11 cellular contexts compared by ENCODE assay signal in genomic region chr1:27350673-27351540, GRCh38. TPM values are rescaled to one million over a fixed set of nuclear protein-coding genes. Genes with fewer than 3 reads are reported as not detected.
DNase-seq lines count a peak whose midpoint lies in the region; ATAC-seq, FAIRE-seq and TF ChIP-seq lines count a peak whose summit lies in the region.
"Had no signal": no experiment of that assay in that cellular context is flagged by ENCODE, and none has a peak within 500 bp of the region (broad histone marks: within the 10 kb centered on the region; RNA-seq: fewer than 3 reads in every experiment).

No MANE protein-coding gene starts in this region.

- no peak for TF ChIP-seq RAD21 in HCT116 (IDR thresholded peaks at IDR 0.05; ENCODE audit: low read depth)

- H3K4me3 Mint-ChIP-seq in stimulated activated memory B cell treated with anti-CD40 and anti-IgM and Interleukin-4, amounts not matched to agents 10 μg/mL and 1 μg/mL and 100 μg/mL, for 72 hours, result peak overlapping the region; percentile 9

- no peak for FAIRE-seq in kidney (lab: Jason Lieb, UNC)

- H3K4me1 ChIP-seq in HCT116 (ENCODE audit: control insufficient read depth in 1 of 2, insufficient read depth in 2 of 2, low read length in 2 of 2) (peaks cover 26 to 37% of the 10 kb centered on the region in 2 experiments), duodenal mucosa (ENCODE audit: control insufficient read depth in 1 of 2, insufficient read depth in 2 of 2, low read length in 2 of 2) (peaks cover 18 to 25% of the 10 kb centered on the region in 2 donors), kidney (ENCODE audit: control insufficient read depth in 1 of 2, insufficient read depth in 1 of 2, low read depth in 1 of 2, low read length in 2 of 2) (peaks cover 5 to 17% of the 10 kb centered on the region in 2 donors)

- CTCF ChIA-PET in HCT116 (lab: Charles Lee), result no interaction called here

- ATAC-seq in HCT116 (no peak), GM18868 (IDR thresholded peaks at IDR 0.05; ENCODE audit: unreplicated experiment) (no peak), GM19023 (IDR thresholded peaks at IDR 0.05; ENCODE audit: unreplicated experiment) (no peak), GM21367 (IDR thresholded peaks at IDR 0.05; ENCODE audit: unreplicated experiment) (no peak)
- no peak for ATAC-seq in stimulated activated memory B cell treated with anti-CD40 and anti-IgM and Interleukin-4, amounts not matched to agents 10 μg/mL and 1 μg/mL and 100 μg/mL, for 72 hours

- intact Hi-C loops in HCT116 (cut with micrococcal nuclease), result no loop called here
- intact Hi-C loops in kidney (cut with DNase I), result no loop called here

- no TSS peak for BruUV-seq in HCT116 (replicated peaks; lab: Mats Ljungman, UMichigan)

- H3K36me3 ChIP-seq in HCT116 (ENCODE audit: control insufficient read depth in 1 of 2, insufficient read depth in 2 of 2, low read length in 2 of 2) (peaks cover 0 to 7% of the 10 kb centered on the region in 2 experiments; a peak in 1 of 4 replicates), duodenal mucosa (ENCODE audit: control insufficient read depth in 1 of 2, insufficient read depth in 2 of 2, low read length in 2 of 2) (peaks cover 0 to 7% of the 10 kb centered on the region in 2 donors), kidney (ENCODE audit: control insufficient read depth in 1 of 2, insufficient read depth in 2 of 2, low read length in 2 of 2) (peaks cover 0 to 3% of the 10 kb centered on the region in 2 donors)

- no peak for TF ChIP-seq POLR2A in HCT116 (IDR thresholded peaks at IDR 0.05; ENCODE audit: borderline replicate concordance, extremely low read depth, insufficient read depth, insufficient read length)

- no peak overlapping the region for H3K27ac Mint-ChIP-seq in stimulated activated memory B cell treated with anti-CD40 and anti-IgM and Interleukin-4, amounts not matched to agents 10 μg/mL and 1 μg/mL and 100 μg/mL, for 72 hours

- H3K4me3 ChIP-seq in HCT116 (replicated peaks in 1 of 2; ENCODE audit: low read depth in 1 of 2, low read length in 2 of 2) (no peak overlapping the region), duodenal mucosa (ENCODE audit: low read depth in 1 of 2, low read length in 2 of 2) (peak overlapping the region; percentile 30 to 54), kidney (ENCODE audit: low read length in 2 of 2) (peak overlapping the region in 1 of 2 donors; percentile 37)

- no peak for TF ChIP-seq CTCF in HCT116 (IDR thresholded peaks at IDR 0.05 in 2 of 3, conservative IDR thresholded peaks at IDR 0.05 in 1 of 3; ENCODE audit: borderline replicate concordance in 1 of 3, insufficient read depth in 1 of 3, low read depth in 2 of 3, low read length in 2 of 3)
- TF ChIP-seq CTCF in kidney (IDR thresholded peaks at IDR 0.05; ENCODE audit: borderline replicate concordance, extremely low read depth, insufficient read depth), result no peak

- H3K27me3 Mint-ChIP-seq in stimulated activated memory B cell treated with anti-CD40 and anti-IgM and Interleukin-4, amounts not matched to agents 10 μg/mL and 1 μg/mL and 100 μg/mL, for 72 hours, result no peaks in the 10 kb centered on the region

- H3K9me3 ChIP-seq in HCT116 (ENCODE audit: control insufficient read depth in 1 of 2, insufficient read depth in 1 of 2, low read depth in 1 of 2, low read length in 2 of 2), result no peaks in the 10 kb centered on the region
- no peaks in the 10 kb centered on the region for H3K9me3 ChIP-seq in duodenal mucosa (ENCODE audit: control insufficient read depth in 1 of 2, low read length in 2 of 2)
- no peaks in the 10 kb centered on the region for H3K9me3 ChIP-seq in kidney (ENCODE audit: control insufficient read depth in 1 of 2, low read length in 2 of 2)

- H3K36me3 Mint-ChIP-seq in stimulated activated memory B cell treated with anti-CD40 and anti-IgM and Interleukin-4, amounts not matched to agents 10 μg/mL and 1 μg/mL and 100 μg/mL, for 72 hours, result peaks cover 16% of the 10 kb centered on the region

- RAD21 ChIA-PET in HCT116 (lab: Charles Lee; ENCODE audit: low non-redundant PET in 1 of 2, low total read pairs in 2 of 2, uncharacterized antibody in 2 of 2, unreplicated experiment in 2 of 2), result no interaction called here

- no peak overlapping the region for H2AFZ ChIP-seq in HCT116 (ENCODE audit: low read depth, low read length, poor library complexity, severe bottlenecking)

- no peaks in the 10 kb centered on the region for H3K9me2 ChIP-seq in HCT116 (ENCODE audit: insufficient read depth)

- H3K27ac ChIP-seq in HCT116 (ENCODE audit: low read depth, low read length) (0 out of 2 replicates have a peak overlapping the region, but pooled peaks have one; percentile 16), duodenal mucosa (ENCODE audit: low read depth, low read length) (no peak overlapping the region), kidney (ENCODE audit: low read depth in 2 of 2, low read length in 2 of 2) (no peak overlapping the region)

- no peaks in the 10 kb centered on the region for H4K20me1 ChIP-seq in HCT116 (ENCODE audit: insufficient read depth)

- no peak for DNase-seq in HCT116 (ENCODE audit: low read depth, low spot score)
- peak; percentile 88 for DNase-seq in kidney
- no peak for DNase-seq in HPDE6-E6E7 (ENCODE audit: extremely low spot score)
- DNase-seq: immature natural killer cell had no signal

- POLR2A ChIA-PET in HCT116 (lab: Charles Lee), result interaction anchor here (1.2 kb wide), 1 partner anchor 9 kb away, joined by 3 read pairs; the partner anchor contains the start of gene SYTL1

- H3K9ac ChIP-seq in HCT116 (ENCODE audit: low read length) (no peak overlapping the region), duodenal mucosa (ENCODE audit: low read depth in 1 of 2, low read length in 2 of 2) (peak overlapping the region in 1 of 2 donors; percentile 43), kidney (ENCODE audit: low read length in 2 of 2) (no peak overlapping the region)

- no peaks in the 10 kb centered on the region for H3K9me3 Mint-ChIP-seq in stimulated activated memory B cell treated with anti-CD40 and anti-IgM and Interleukin-4, amounts not matched to agents 10 μg/mL and 1 μg/mL and 100 μg/mL, for 72 hours
- H3K9me3 Mint-ChIP-seq: immature natural killer cell had no signal

- H3K27me3 ChIP-seq in HCT116 (ENCODE audit: insufficient read depth, low read length) (no peaks in the 10 kb centered on the region), duodenal mucosa (ENCODE audit: control insufficient read depth in 1 of 2, insufficient read depth in 2 of 2, low read length in 2 of 2) (peaks cover 0 to 4% of the 10 kb centered on the region in 2 donors)

- H3K79me2 ChIP-seq in HCT116 (ENCODE audit: insufficient read depth, low read length), result no peaks in the 10 kb centered on the region

- peaks cover 30% of the 10 kb centered on the region for H3K4me1 Mint-ChIP-seq in stimulated activated memory B cell treated with anti-CD40 and anti-IgM and Interleukin-4, amounts not matched to agents 10 μg/mL and 1 μg/mL and 100 μg/mL, for 72 hours

- H3K4me2 ChIP-seq in HCT116 (ENCODE audit: low read length), result no peak overlapping the region

TF ChIP-seq in HCT116, 20 proteins besides CTCF, POLR2A, EP300 and RAD21:
- TF ChIP-seq ATF3 (IDR thresholded peaks at IDR 0.05), result no peak
- TF ChIP-seq ZBTB33 (IDR thresholded peaks at IDR 0.05; ENCODE audit: extremely low read depth, insufficient replicate concordance, low read length), result no peak

RNA-seq across cellular contexts. Expression of gene SYTL1, which starts 9.1 kb away (rescaled TPM):
- 75.9 TPM for total RNA-seq in HCT116 (2021; ENCODE audit: unreplicated experiment)
- 85.9 and 88.7 TPM in 2 replicates for polyA plus RNA-seq in HCT116 (2012)
- 19.3 TPM for total RNA-seq in kidney
- polyA plus RNA-seq in kidney (ENCODE audit: insufficient read depth, low read depth, low replicate concordance), result 5.9 TPM

RNA-seq across cellular contexts. Expression of gene MAP3K6, which starts 15.9 kb away (rescaled TPM):
- total RNA-seq in HCT116 (2021; ENCODE audit: unreplicated experiment) (30.2 TPM), kidney (86.7 TPM)
- 26.8 and 30.2 TPM in 2 replicates for polyA plus RNA-seq in HCT116 (2012)
- 59.7 TPM for polyA plus RNA-seq in kidney (ENCODE audit: insufficient read depth, low read depth, low replicate concordance)

RNA-seq across cellular contexts. Expression of gene FCN3, which starts 23.7 kb away (rescaled TPM):
- 1.2 TPM for total RNA-seq in HCT116 (2021; ENCODE audit: unreplicated experiment)
- polyA plus RNA-seq in HCT116 (2012), result 0.39 and 0.64 TPM in 2 replicates
- total RNA-seq in kidney, result 7.9 TPM
- polyA plus RNA-seq in kidney (ENCODE audit: insufficient read depth, low read depth, low replicate concordance), result 240 TPM
- total RNA-seq: M059J had no signal
- polyA plus RNA-seq: immature natural killer cell had no signal

RNA-seq across cellular contexts. Expression of gene TMEM222, which starts 28.9 kb away (rescaled TPM):
- total RNA-seq in HCT116 (2021; ENCODE audit: unreplicated experiment), result 32.8 TPM
- polyA plus RNA-seq in HCT116 (2012), result 41.1 and 41.2 TPM in 2 replicates
- total RNA-seq in kidney, result 42.9 TPM
- polyA plus RNA-seq in kidney (ENCODE audit: insufficient read depth, low read depth, low replicate concordance), result 58.2 TPM

RNA-seq across cellular contexts. Expression of gene CD164L2, which starts 32.2 kb away (rescaled TPM):
- 11.6 TPM for total RNA-seq in HCT116 (2021; ENCODE audit: unreplicated experiment)
- polyA plus RNA-seq in HCT116 (2012), result 10.4 and 13.0 TPM in 2 replicates
- 0.63 TPM for total RNA-seq in kidney
- 1.1 TPM for polyA plus RNA-seq in kidney (ENCODE audit: insufficient read depth, low read depth, low replicate concordance)
- total RNA-seq: M059J, temporal lobe had no signal
- polyA plus RNA-seq: immature natural killer cell had no signal

Comparison
In these comparisons a context has a peak if more than half of its experiments do, and no peak if none do; other contexts are left out.
1. H3K4me3 ChIP-seq: peak in duodenal mucosa (2 of 2); none in HCT116 (0 of 2).